Comparison of ENCODE assay signal across 12 cellular contexts in genomic region chr2:218734190-218734975, GRCh38. TPM values are rescaled to one million over a fixed set of nuclear protein-coding genes. Genes with fewer than 3 reads are reported as not detected.
A peak's percentile ranks its signal among the peaks of the same experiment; 100 is the strongest.
DNase-seq lines count a peak whose midpoint lies in the region; ATAC-seq and TF ChIP-seq lines count a peak whose summit lies in the region.
"Had no signal": no experiment of that assay in that cellular context is flagged by ENCODE, and none has a peak within 500 bp of the region (broad histone marks: within the 10 kb centered on the region; RNA-seq: fewer than 3 reads in every experiment).

No MANE protein-coding gene starts in this region.

- peaks cover 21% of the 10 kb centered on the region for H3K36me3 ChIP-seq in suprapubic skin
- H3K36me3 ChIP-seq: ovary had no signal

- H3K9me3 Mint-ChIP-seq in activated T-helper 1 cell treated with anti-CD3 and anti-CD28 coated beads, Interleukin-12 subunit alpha, Interleukin-12 subunit beta, Interleukin-2, Interleukin-4 antibody, amounts not matched to agents 30 ng/mL and 10 ng/mL and 1 ng/mL, durations not matched to agents 14 hours and 24 hours and 36 hours: no peaks in the 10 kb centered on the region
- H3K9me3 Mint-ChIP-seq: memory B cell had no signal

- H3K4me3 ChIP-seq in suprapubic skin: no peak overlapping the region
- H3K4me3 ChIP-seq: body of pancreas, ovary had no signal

- H3K36me3 Mint-ChIP-seq in activated T-helper 1 cell treated with anti-CD3 and anti-CD28 coated beads, Interleukin-12 subunit alpha, Interleukin-12 subunit beta, Interleukin-2, Interleukin-4 antibody, amounts not matched to agents 30 ng/mL and 10 ng/mL and 1 ng/mL, durations not matched to agents 14 hours and 24 hours and 36 hours (ENCODE audit: low read depth): peaks cover 33% of the 10 kb centered on the region

- H3K4me3 Mint-ChIP-seq in activated T-helper 1 cell treated with anti-CD3 and anti-CD28 coated beads, Interleukin-12 subunit alpha, Interleukin-12 subunit beta, Interleukin-2, Interleukin-4 antibody, amounts not matched to agents 30 ng/mL and 10 ng/mL and 1 ng/mL, durations not matched to agents 14 hours and 24 hours and 36 hours: no peak overlapping the region
- H3K4me3 Mint-ChIP-seq: memory B cell had no signal

- intact Hi-C loops in activated T-helper 1 cell treated with anti-CD3 and anti-CD28 coated beads, Interleukin-12 subunit alpha, Interleukin-12 subunit beta, Interleukin-2, Interleukin-4 antibody, amounts not matched to agents 30 ng/mL and 10 ng/mL and 1 ng/mL, durations not matched to agents 14 hours and 24 hours and 36 hours (cut with micrococcal nuclease): loop anchor here (1.0 kb wide), 1 partner anchor 10 kb away; no protein-coding TSS in a partner anchor

- ATAC-seq in GM18498 (IDR thresholded peaks at IDR 0.05; ENCODE audit: unreplicated experiment): no peak
- ATAC-seq: body of pancreas had no signal

- H3K4me1 ChIP-seq in suprapubic skin: peaks cover 51% of the 10 kb centered on the region

- peaks cover 35% of the 10 kb centered on the region for H3K4me1 Mint-ChIP-seq in activated T-helper 1 cell treated with anti-CD3 and anti-CD28 coated beads, Interleukin-12 subunit alpha, Interleukin-12 subunit beta, Interleukin-2, Interleukin-4 antibody, amounts not matched to agents 30 ng/mL and 10 ng/mL and 1 ng/mL, durations not matched to agents 14 hours and 24 hours and 36 hours (ENCODE audit: low read depth)

- no peaks in the 10 kb centered on the region for H3K9me3 ChIP-seq in suprapubic skin
- H3K9me3 ChIP-seq: body of pancreas, ovary had no signal

- no peak for TF ChIP-seq CTCF in suprapubic skin (IDR thresholded peaks at IDR 0.05)

- H3K27me3 ChIP-seq in layer of hippocampus (ENCODE audit: control insufficient read depth, insufficient read depth, low read length): no peaks in the 10 kb centered on the region
- H3K27me3 ChIP-seq in suprapubic skin: no peaks in the 10 kb centered on the region
- H3K27me3 ChIP-seq: body of pancreas, ovary had no signal

- peak overlapping the region; percentile 76 for H3K27ac Mint-ChIP-seq in activated T-helper 1 cell treated with anti-CD3 and anti-CD28 coated beads, Interleukin-12 subunit alpha, Interleukin-12 subunit beta, Interleukin-2, Interleukin-4 antibody, amounts not matched to agents 30 ng/mL and 10 ng/mL and 1 ng/mL, durations not matched to agents 14 hours and 24 hours and 36 hours
- H3K27ac Mint-ChIP-seq: memory B cell had no signal

- H3K27me3 Mint-ChIP-seq in activated T-helper 1 cell treated with anti-CD3 and anti-CD28 coated beads, Interleukin-12 subunit alpha, Interleukin-12 subunit beta, Interleukin-2, Interleukin-4 antibody, amounts not matched to agents 30 ng/mL and 10 ng/mL and 1 ng/mL, durations not matched to agents 14 hours and 24 hours and 36 hours (ENCODE audit: insufficient read depth): no peaks in the 10 kb centered on the region
- H3K27me3 Mint-ChIP-seq: memory B cell had no signal

- peak overlapping the region; percentile 35 for H3K27ac ChIP-seq in layer of hippocampus (ENCODE audit: low read depth, low read length)
- H3K27ac ChIP-seq in suprapubic skin: peak overlapping the region; percentile 15
- H3K27ac ChIP-seq: ovary had no signal

- no peak for TF ChIP-seq EP300 in suprapubic skin (IDR thresholded peaks at IDR 0.05)

- DNase-seq in activated CD8-positive, alpha-beta memory T cell treated with anti-CD3 and anti-CD28 coated beads, Interleukin-2, amount 50 U/mL, for 48 hours: peak; percentile 25
- no peak for DNase-seq in activated CD8-positive, alpha-beta memory T cell treated with anti-CD3 and anti-CD28 coated beads for 24 hours
- DNase-seq in activated T-helper 1 cell treated with anti-CD3 and anti-CD28 coated beads, Interleukin-12 subunit alpha, Interleukin-12 subunit beta, Interleukin-2, Interleukin-4 antibody, amounts not matched to agents 30 ng/mL and 10 ng/mL and 1 ng/mL, durations not matched to agents 14 hours and 24 hours and 36 hours (ENCODE audit: low spot score): no peak
- no peak for DNase-seq in suprapubic skin (ENCODE audit: low spot score in 2 of 2)
- DNase-seq in activated CD4-positive, alpha-beta T cell treated with anti-CD3 and anti-CD28 coated beads, Interleukin-2, amount 50 U/mL, for 1 hour: no peak
- DNase-seq in stimulated activated CD4-positive, alpha-beta T cell treated with anti-CD3 and anti-CD28 coated beads, Interleukin-4, amount 100 ng/mL, for 4 hours: no peak
- DNase-seq: DMS153, ovary had no signal

- 90% methylated on average over 8 of the region's 8 CpGs for WGBS in suprapubic skin

- TF ChIP-seq POLR2A in suprapubic skin (IDR thresholded peaks at IDR 0.05): no peak

RNA-seq across cellular contexts. Expression of gene TTLL4, which starts 23.7 kb away (rescaled TPM):
- 70.6 and 78.3 TPM in 2 replicates for total RNA-seq in activated T-helper 1 cell treated with anti-CD3 and anti-CD28 coated beads, Interleukin-12 subunit alpha, Interleukin-12 subunit beta, Interleukin-2, Interleukin-4 antibody, amounts not matched to agents 30 ng/mL and 10 ng/mL and 1 ng/mL, durations not matched to agents 14 hours and 24 hours and 36 hours
- total RNA-seq in suprapubic skin: 10 to 100 TPM; 18.9 to 43.5 (median 25.2) TPM

RNA-seq across cellular contexts. Expression of gene CYP27A1, which starts 47.6 kb away (rescaled TPM):
- 0.24 and 0.39 TPM in 2 replicates for total RNA-seq in activated T-helper 1 cell treated with anti-CD3 and anti-CD28 coated beads, Interleukin-12 subunit alpha, Interleukin-12 subunit beta, Interleukin-2, Interleukin-4 antibody, amounts not matched to agents 30 ng/mL and 10 ng/mL and 1 ng/mL, durations not matched to agents 14 hours and 24 hours and 36 hours
- 10 to 100 TPM; 17.4 to 30.7 (median 21.8) TPM for total RNA-seq in suprapubic skin

Comparison
In these comparisons a context has a peak if more than half of its experiments do, and no peak if none do; other contexts are left out.
1. RNA of gene CYP27A1, which starts 47.6 kb away (total RNA-seq): 17.4 to 30.7 TPM in suprapubic skin; 0.24 to 0.39 TPM in activated T-helper 1 cell treated with anti-CD3 and anti-CD28 coated beads, Interleukin-12 subunit alpha, Interleukin-12 subunit beta, Interleukin-2, Interleukin-4 antibody, amounts not matched to agents 30 ng/mL and 10 ng/mL and 1 ng/mL, durations not matched to agents 14 hours and 24 hours and 36 hours; every median in the first group is over 10 times any median in the second.